Comparison of ENCODE assay signal across 1 cellular context in the genomic region with DNA sequence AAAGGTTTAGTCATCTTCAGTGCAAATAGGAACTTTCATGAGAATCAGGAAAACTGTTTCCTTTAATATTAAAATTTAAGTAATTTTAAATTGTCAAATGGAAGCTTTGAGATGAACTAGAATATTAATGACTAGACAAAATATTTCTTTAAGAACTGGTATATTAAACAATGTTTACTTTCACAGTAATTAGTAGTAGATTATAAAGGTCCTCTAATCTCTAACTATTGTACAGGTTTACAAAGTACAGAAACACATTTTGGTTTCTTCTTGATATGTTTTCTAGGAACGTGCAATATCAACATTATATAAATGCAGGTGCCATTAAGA.
TF ChIP-seq lines count a peak whose summit lies in the region.

No MANE protein-coding gene starts in this region.

TF ChIP-seq in GM23338, 12 proteins besides CTCF, POLR2A, EP300 and RAD21 (continued from another document):
- TF ChIP-seq ZNF462 (CRISPR knock-in tag; IDR thresholded peaks at IDR 0.05) (no peak), ETS1 (IDR thresholded peaks at IDR 0.05) (no peak), POLR2AphosphoS5 (IDR thresholded peaks at IDR 0.05; ENCODE audit: low read depth) (no peak), REST (IDR thresholded peaks at IDR 0.05; ENCODE audit: unreplicated experiment) (no peak), EZH2phosphoT487 (IDR thresholded peaks at IDR 0.05; ENCODE audit: unreplicated experiment) (no peak), ZNF114 (CRISPR knock-in tag; IDR thresholded peaks at IDR 0.05) (no peak)
